In the genomic region with DNA sequence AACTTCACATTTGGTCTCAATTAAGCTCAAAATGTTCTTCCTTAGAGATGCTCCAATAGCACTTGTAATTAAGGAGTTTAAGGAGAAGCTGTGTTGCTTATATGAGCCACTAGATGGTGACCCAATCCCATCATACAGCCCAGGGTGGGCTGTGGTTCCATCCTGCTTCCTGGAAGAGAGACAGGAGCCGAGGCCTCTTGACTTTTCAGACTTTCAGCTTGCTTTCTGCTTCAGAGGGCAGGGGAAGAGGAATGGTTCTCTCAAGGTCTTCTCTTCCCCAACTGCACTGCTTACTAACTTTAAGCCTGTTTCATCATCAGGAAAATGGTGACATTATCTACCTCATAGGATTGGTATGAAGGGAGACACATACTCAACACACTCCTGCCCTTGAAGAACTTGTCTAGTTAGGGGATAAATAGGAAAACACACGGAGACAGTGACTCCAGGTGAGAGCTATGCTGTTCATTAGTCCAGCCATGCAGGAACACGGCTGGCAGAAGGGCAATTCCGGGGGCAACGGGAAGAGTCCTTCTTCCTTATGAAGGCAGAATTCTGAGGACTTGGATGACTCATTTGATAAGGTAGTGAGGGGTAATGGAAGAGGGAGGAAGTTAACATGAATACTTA, we compare ENCODE assay signal across 10 cellular contexts. TPM values are rescaled to one million over a fixed set of nuclear protein-coding genes. Genes with fewer than 3 reads are reported as not detected.
DNase-seq lines count a peak whose midpoint lies in the region; ATAC-seq, FAIRE-seq and TF ChIP-seq lines count a peak whose summit lies in the region.
"Had no signal": no experiment of that assay in that cellular context is flagged by ENCODE, and none has a peak within 500 bp of the region (broad histone marks: within the 10 kb centered on the region; RNA-seq: fewer than 3 reads in every experiment).

No MANE protein-coding gene starts in this region.

- no peak overlapping the region for H3K4me2 ChIP-seq in A549

- peaks cover 2% of the 10 kb centered on the region for H3K4me1 Mint-ChIP-seq in activated CD8-positive, alpha-beta memory T cell treated with anti-CD3 and anti-CD28 coated beads, Interleukin-2, amount 10 ng/mL, durations not matched to agents 7 days and 5 days
- no peaks in the 10 kb centered on the region for H3K4me1 Mint-ChIP-seq in activated T-cell treated with anti-CD3 and anti-CD28 coated beads, Interleukin-2, amount 50 U/mL, for 24 hours (ENCODE audit: low read depth)
- H3K4me1 Mint-ChIP-seq: central memory CD8-positive, alpha-beta T cell had no signal

- TF ChIP-seq CTCF in A549 (IDR thresholded peaks at IDR 0.05): peak; percentile 51
- peak; percentile 40; the same call in 1 of the 2 replicates for TF ChIP-seq CTCF in GM12875 (IDR thresholded peaks at IDR 0.05; ENCODE audit: borderline replicate concordance, insufficient read depth, low read depth, low read length)
- peak in 3 of 4 experiments; percentile 51 to 71 (median 56) for TF ChIP-seq CTCF in prostate gland (IDR thresholded peaks at IDR 0.05)

- no peak overlapping the region for H3K4me3 Mint-ChIP-seq in activated CD8-positive, alpha-beta memory T cell treated with anti-CD3 and anti-CD28 coated beads, Interleukin-2, amount 10 ng/mL, durations not matched to agents 7 days and 5 days
- H3K4me3 Mint-ChIP-seq in activated T-cell treated with anti-CD3 and anti-CD28 coated beads, Interleukin-2, amount 50 U/mL, for 24 hours: no peak overlapping the region
- H3K4me3 Mint-ChIP-seq: central memory CD8-positive, alpha-beta T cell; stimulated activated naive CD8-positive, alpha-beta T cell treated with anti-CD3 and anti-CD28 coated beads, Interleukin-15, Interleukin-2, amounts not matched to agents 100 ng/mL and 50 ng/mL, for 24 hours had no signal

- H3K27me3 Mint-ChIP-seq in activated CD8-positive, alpha-beta memory T cell treated with anti-CD3 and anti-CD28 coated beads, Interleukin-2, amount 10 ng/mL, durations not matched to agents 7 days and 5 days: no peaks in the 10 kb centered on the region
- no peaks in the 10 kb centered on the region for H3K27me3 Mint-ChIP-seq in activated T-cell treated with anti-CD3 and anti-CD28 coated beads, Interleukin-2, amount 50 U/mL, for 24 hours
- H3K27me3 Mint-ChIP-seq: central memory CD8-positive, alpha-beta T cell; stimulated activated naive CD8-positive, alpha-beta T cell treated with anti-CD3 and anti-CD28 coated beads, Interleukin-15, Interleukin-2, amounts not matched to agents 100 ng/mL and 50 ng/mL, for 24 hours had no signal

- TF ChIP-seq RAD21 in A549 (conservative IDR thresholded peaks at IDR 0.05 in 1 of 2, IDR thresholded peaks at IDR 0.05 in 1 of 2): peak; percentile 61 to 70

- no peaks in the 10 kb centered on the region for H3K9me3 Mint-ChIP-seq in activated CD8-positive, alpha-beta memory T cell treated with anti-CD3 and anti-CD28 coated beads, Interleukin-2, amount 10 ng/mL, durations not matched to agents 7 days and 5 days (ENCODE audit: low read depth)
- no peaks in the 10 kb centered on the region for H3K9me3 Mint-ChIP-seq in activated T-cell treated with anti-CD3 and anti-CD28 coated beads, Interleukin-2, amount 50 U/mL, for 24 hours
- H3K9me3 Mint-ChIP-seq: central memory CD8-positive, alpha-beta T cell; stimulated activated naive CD8-positive, alpha-beta T cell treated with anti-CD3 and anti-CD28 coated beads, Interleukin-15, Interleukin-2, amounts not matched to agents 100 ng/mL and 50 ng/mL, for 24 hours had no signal

- TF ChIP-seq POLR2A in A549 (IDR thresholded peaks at IDR 0.05; ENCODE audit: low read length) (no peak), prostate gland (IDR thresholded peaks at IDR 0.05) (no peak)

- POLR2A ChIA-PET in A549 (lab: Yijun Ruan, JAX): no interaction called here

- intact Hi-C loops in Right ventricle myocardium superior (cut with DNase I): loop anchor here (5.0 kb wide), 1 partner anchor 256 kb away; no protein-coding TSS in a partner anchor
- intact Hi-C loops in prostate gland (cut with DNase I): loop anchor here (5.0 to 10.0 kb wide), 5 partner anchors 53 to 783 kb away; no protein-coding TSS in a partner anchor

- CTCF ChIA-PET in A549 (lab: Yijun Ruan, JAX): interaction anchor here (0.7 to 3.0 kb wide), 25 partner anchors 8 to 450 kb away, joined by 3 to 26 read pairs (median 4); no protein-coding TSS in a partner anchor
- CTCF ChIA-PET in activated CD8-positive, alpha-beta memory T cell treated with anti-CD3 and anti-CD28 coated beads, Interleukin-2, amount 10 ng/mL, durations not matched to agents 7 days and 5 days (lab: Charles Lee): interaction anchor here (0.7 to 2.7 kb wide), 19 partner anchors 9 to 273 kb away, joined by 3 to 32 read pairs (median 3); a partner anchor contains a TSS

- H3K27ac Mint-ChIP-seq in activated CD8-positive, alpha-beta memory T cell treated with anti-CD3 and anti-CD28 coated beads, Interleukin-2, amount 10 ng/mL, durations not matched to agents 7 days and 5 days: no peak overlapping the region
- H3K27ac Mint-ChIP-seq in activated T-cell treated with anti-CD3 and anti-CD28 coated beads, Interleukin-2, amount 50 U/mL, for 24 hours: no peak overlapping the region
- H3K27ac Mint-ChIP-seq: stimulated activated naive CD8-positive, alpha-beta T cell treated with anti-CD3 and anti-CD28 coated beads, Interleukin-15, Interleukin-2, amounts not matched to agents 100 ng/mL and 50 ng/mL, for 24 hours had no signal

- no peaks in the 10 kb centered on the region for H3K27me3 ChIP-seq in prostate gland (replicated peaks; ENCODE audit: insufficient read depth)

- no peaks in the 10 kb centered on the region for H3K36me3 ChIP-seq in prostate gland

- H3K4me1 ChIP-seq in A549: no peaks in the 10 kb centered on the region
- H3K4me1 ChIP-seq in prostate gland (replicated peaks): no peaks in the 10 kb centered on the region

- no peak overlapping the region for H3K4me3 ChIP-seq in A549
- no peak overlapping the region for H3K4me3 ChIP-seq in GM12875 (ENCODE audit: low read depth, low read length)
- H3K4me3 ChIP-seq in prostate gland: no peak overlapping the region

- no peak for FAIRE-seq in A549 (lab: Jason Lieb, UNC)

- no peak for TF ChIP-seq EP300 in A549 (IDR thresholded peaks at IDR 0.05)

- ATAC-seq in A549 (peak; percentile 82 to 92), Right ventricle myocardium superior (ENCODE audit: poor library complexity) (peak; percentile 92)
- ATAC-seq in activated CD8-positive, alpha-beta memory T cell treated with anti-CD3 and anti-CD28 coated beads, Interleukin-2, amount 10 ng/mL, durations not matched to agents 7 days and 5 days: peak; percentile 39

- WGBS in A549 (ENCODE audit: missing lambda C conversion rate): 58% methylated on average over 5 of the region's 5 CpGs
- WGBS in prostate gland: 48% methylated on average over 5 of the region's 5 CpGs

- no peaks in the 10 kb centered on the region for H3K36me3 Mint-ChIP-seq in activated CD8-positive, alpha-beta memory T cell treated with anti-CD3 and anti-CD28 coated beads, Interleukin-2, amount 10 ng/mL, durations not matched to agents 7 days and 5 days
- H3K36me3 Mint-ChIP-seq in activated T-cell treated with anti-CD3 and anti-CD28 coated beads, Interleukin-2, amount 50 U/mL, for 24 hours (ENCODE audit: low read depth): peaks cover 29% of the 10 kb centered on the region

- DNase-seq in A549 (ENCODE audit: low read depth in 1 of 2, low spot score in 1 of 2) (peak; percentile 33 to 46), NCI-H146 treated with DMSO at 0.1 percent for 48 hours (lab: John Stamatoyannopoulos, UW; ENCODE audit: unreplicated experiment) (peak; percentile 5), Right ventricle myocardium superior (no peak), prostate gland (ENCODE audit: low spot score) (no peak)
- DNase-seq in activated CD8-positive, alpha-beta memory T cell treated with anti-CD3 and anti-CD28 coated beads, Interleukin-2, amount 10 ng/mL, durations not matched to agents 7 days and 5 days: no peak
- DNase-seq in activated T-cell treated with anti-CD3 and anti-CD28 coated beads, Interleukin-2, amount 50 U/mL, for 24 hours: no peak
- DNase-seq in activated CD4-positive, alpha-beta T cell treated with anti-CD3 and anti-CD28 coated beads for 4 hours: no peak

- H3K27ac ChIP-seq in A549 (no peak overlapping the region), prostate gland (no peak overlapping the region)

- H3K9me3 ChIP-seq in A549 (no peaks in the 10 kb centered on the region), prostate gland (no peaks in the 10 kb centered on the region)

TF ChIP-seq in A549, 52 proteins besides CTCF, POLR2A, EP300 and RAD21:
- TF ChIP-seq, protein P1, sequence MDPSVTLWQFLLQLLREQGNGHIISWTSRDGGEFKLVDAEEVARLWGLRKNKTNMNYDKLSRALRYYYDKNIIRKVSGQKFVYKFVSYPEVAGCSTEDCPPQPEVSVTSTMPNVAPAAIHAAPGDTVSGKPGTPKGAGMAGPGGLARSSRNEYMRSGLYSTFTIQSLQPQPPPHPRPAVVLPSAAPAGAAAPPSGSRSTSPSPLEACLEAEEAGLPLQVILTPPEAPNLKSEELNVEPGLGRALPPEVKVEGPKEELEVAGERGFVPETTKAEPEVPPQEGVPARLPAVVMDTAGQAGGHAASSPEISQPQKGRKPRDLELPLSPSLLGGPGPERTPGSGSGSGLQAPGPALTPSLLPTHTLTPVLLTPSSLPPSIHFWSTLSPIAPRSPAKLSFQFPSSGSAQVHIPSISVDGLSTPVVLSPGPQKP (IDR thresholded peaks at IDR 0.05; ENCODE audit: low read depth, low read length): no peak
- no peak for TF ChIP-seq NPAS2 (CRISPR knock-in tag; IDR thresholded peaks at IDR 0.05; ENCODE audit: borderline replicate concordance)
- TF ChIP-seq TP53 (CRISPR knock-in tag; IDR thresholded peaks at IDR 0.05): no peak

RNA-seq across cellular contexts. Expression of a gene that starts 20.1 kb away (rescaled TPM):
- 31.3 and 34.6 TPM in 2 replicates for polyA plus RNA-seq in A549 (2011; rRNA removed)
- 22.6 and 26.0 TPM in 2 replicates for polyA plus RNA-seq in A549 (2012; cell fraction: cytosol; rRNA removed)
- 17.9 and 30.3 TPM in 2 replicates for polyA plus RNA-seq in A549 (2012; cell fraction: nucleus; rRNA removed)
- polyA plus RNA-seq in A549 (2017; fragmentation: RNase III; extraction: RNeasy Plus Mini Kit Qiagen cat#74134 plus additional on column Dnase treatment): 27.5 to 31.4 TPM (median 29.1 TPM) in 3 replicates
- polyA minus RNA-seq in A549 (2011; rRNA and poly(A)+ RNA removed): 10.5 and 12.5 TPM in 2 replicates
- 10 to 100 TPM; 14.1 to 16.1 TPM for total RNA-seq in activated CD8-positive, alpha-beta memory T cell treated with anti-CD3 and anti-CD28 coated beads, Interleukin-2, amount 10 ng/mL, durations not matched to agents 7 days and 5 days
- 6.7 TPM for total RNA-seq in Right ventricle myocardium superior
- 10 to 100 TPM; 17.7 to 33.5 TPM for total RNA-seq in prostate gland

RNA-seq across cellular contexts. Expression of a gene that starts 28.3 kb away (rescaled TPM):
- polyA plus RNA-seq in A549 (2011; rRNA removed) (0.13 and 0.20 TPM in 2 replicates), A549 (2017; fragmentation: RNase III; extraction: RNeasy Plus Mini Kit Qiagen cat#74134 plus additional on column Dnase treatment) (0.07 to 0.14 TPM (median 0.08 TPM) in 3 replicates)
- 0.08 and 0.14 TPM in 2 replicates for polyA plus RNA-seq in A549 (2012; cell fraction: cytosol; rRNA removed)
- polyA plus RNA-seq in A549 (2012; cell fraction: nucleus; rRNA removed): 0.43 and 0.77 TPM in 2 replicates
- polyA minus RNA-seq in A549 (2011; rRNA and poly(A)+ RNA removed): 0.15 and 0.95 TPM in 2 replicates
- 1 to 10 TPM in 1 of 2 experiments, under 1 TPM in 1; 0.91 to 1.1 TPM for total RNA-seq in activated CD8-positive, alpha-beta memory T cell treated with anti-CD3 and anti-CD28 coated beads, Interleukin-2, amount 10 ng/mL, durations not matched to agents 7 days and 5 days
- total RNA-seq in Right ventricle myocardium superior (3.8 TPM), prostate gland (10 to 100 TPM; 10.2 to 13.3 TPM)

Comparison
In these comparisons a context has a peak if more than half of its experiments do, and no peak if none do; other contexts are left out.
1. ATAC-seq: peak in every context shown above with its lines; median percentile 92 in Right ventricle myocardium superior; 87 in A549; 39 in activated CD8-positive, alpha-beta memory T cell treated with anti-CD3 and anti-CD28 coated beads, Interleukin-2, amount 10 ng/mL, durations not matched to agents 7 days and 5 days.
2. DNase-seq: peak in A549 (2 of 2) and NCI-H146 treated with DMSO at 0.1 percent for 48 hours (single experiment); none in activated CD8-positive, alpha-beta memory T cell treated with anti-CD3 and anti-CD28 coated beads, Interleukin-2, amount 10 ng/mL, durations not matched to agents 7 days and 5 days (single experiment), Right ventricle myocardium superior (single experiment), prostate gland (single experiment), activated T-cell treated with anti-CD3 and anti-CD28 coated beads, Interleukin-2, amount 50 U/mL, for 24 hours (single experiment) and activated CD4-positive, alpha-beta T cell treated with anti-CD3 and anti-CD28 coated beads for 4 hours (0 of 2).
3. Peak in every context shown above with its lines, with median percentiles within 50 percentile points of each other: CTCF ChIP-seq.